Comparison of ENCODE assay signal across 9 cellular contexts in genomic region chr16:10039220-10040096, GRCh38.
A peak's percentile ranks its signal among the peaks of the same experiment; 100 is the strongest.
DNase-seq lines count a peak whose midpoint lies in the region; ATAC-seq and TF ChIP-seq lines count a peak whose summit lies in the region.
"Had no signal": no experiment of that assay in that cellular context is flagged by ENCODE, and none has a peak within 500 bp of the region (broad histone marks: within the 10 kb centered on the region; RNA-seq: fewer than 3 reads in every experiment).

No MANE protein-coding gene starts in this region.

- peaks cover 0 to 2% of the 10 kb centered on the region in 2 experiments; a peak in 2 of 5 replicates for H3K9me3 Mint-ChIP-seq in H9

- H3K27me3 ChIP-seq in A673 (replicated peaks; ENCODE audit: insufficient read depth, low read depth, low read length, poor library complexity) (no peaks in the 10 kb centered on the region), H9 (ENCODE audit: insufficient read depth, low read length) (no peaks in the 10 kb centered on the region), left lung (peaks cover 0 to 25% of the 10 kb centered on the region in 2 donors), SJCRH30 (no peaks in the 10 kb centered on the region)

- H3K36me3 Mint-ChIP-seq in H9 (ENCODE audit: insufficient read depth in 1 of 3, low read depth in 3 of 3), result no peaks in the 10 kb centered on the region; a peak in 1 of 7 replicates

- no peak overlapping the region for H2BK20ac ChIP-seq in H9 (ENCODE audit: low read depth, low read length, poor library complexity, severe bottlenecking)

- peak overlapping the region in 1 of 2 experiments; percentile 80; a peak in 4 of 5 replicates for H3K4me3 Mint-ChIP-seq in H9

- no peak overlapping the region for H3K18ac ChIP-seq in H9 (ENCODE audit: insufficient read length, low read depth, low read length)

- no peak overlapping the region for H2BK12ac ChIP-seq in H9 (ENCODE audit: insufficient read length, low read depth, low read length)

- H3K36me3 ChIP-seq in A673 (ENCODE audit: insufficient read depth, low read length, poor library complexity, severe bottlenecking) (no peaks in the 10 kb centered on the region), left lung (no peaks in the 10 kb centered on the region), SJCRH30 (no peaks in the 10 kb centered on the region)

- H3K9me3 ChIP-seq in A673 (ENCODE audit: low read depth, low read length, poor library complexity, severe bottlenecking) (no peaks in the 10 kb centered on the region), H9 (ENCODE audit: control insufficient read depth, low read depth, low read length) (no peaks in the 10 kb centered on the region), left lung (no peaks in the 10 kb centered on the region), SJCRH30 (replicated peaks) (no peaks in the 10 kb centered on the region)

- no peak overlapping the region for H3T11ph ChIP-seq in H9 (ENCODE audit: low read length)

- no peak overlapping the region for H3K9ac ChIP-seq in H9 (ENCODE audit: extremely low read depth, insufficient read length, low read length)

- H3K56ac ChIP-seq in H9 (ENCODE audit: insufficient read length, low read depth, low read length), result no peak overlapping the region

- POLR2A ChIA-PET in A673 (lab: Charles Lee; ENCODE audit: low non-redundant PET) (no interaction called here), RWPE1 (lab: Yijun Ruan, JAX; ENCODE audit: low non-redundant PET) (no interaction called here)

- H3K27me3 Mint-ChIP-seq in H9 (ENCODE audit: low read depth), result peaks cover 1% of the 10 kb centered on the region

- H4K8ac ChIP-seq in H9 (replicated peaks; ENCODE audit: insufficient read length, low read depth, low read length), result no peak overlapping the region

- H3K4me3 ChIP-seq in A673 (ENCODE audit: low read depth, low read length, poor library complexity, severe bottlenecking), result no peak overlapping the region
- no peak overlapping the region for H3K4me3 ChIP-seq in left lung
- H3K4me3 ChIP-seq in SJCRH30, result no peak overlapping the region

- H2BK5ac ChIP-seq in H9 (ENCODE audit: insufficient read length, low read length), result no peak overlapping the region

- WGBS in H9 (ENCODE audit: extremely low coverage, insufficient read length, low lambda C conversion rate), result no CpG with 5 or more reads among the region's 28 CpGs

- BruUV-seq in A673 (replicated peaks; lab: Mats Ljungman, UMichigan), result no TSS peak

- no peaks in the 10 kb centered on the region for H3K79me2 ChIP-seq in H9 (ENCODE audit: insufficient read depth, low read length)

- H3K4me1 Mint-ChIP-seq in H9, result peaks cover 8 to 10% of the 10 kb centered on the region in 2 experiments

- H3K27ac ChIP-seq in A673 (ENCODE audit: low read depth, low read length, poor library complexity, severe bottlenecking), result no peak overlapping the region
- H3K27ac ChIP-seq in H9 (ENCODE audit: insufficient read length, low read depth, low read length), result no peak overlapping the region
- H3K27ac ChIP-seq in cingulate gyrus (ENCODE audit: low read depth, low read length), result peak overlapping the region; percentile 72
- no peak overlapping the region for H3K27ac ChIP-seq in left lung
- no peak overlapping the region for H3K27ac ChIP-seq in RWPE1
- no peak overlapping the region for H3K27ac ChIP-seq in SJCRH30

- H3K79me1 ChIP-seq in H9 (ENCODE audit: insufficient read depth, low read depth, low read length, poor library complexity, severe bottlenecking), result no peaks in the 10 kb centered on the region

- H4K5ac ChIP-seq in H9 (ENCODE audit: insufficient read length, low read depth, low read length), result no peak overlapping the region

- CTCF ChIA-PET in A673 (lab: Charles Lee), result no interaction called here
- CTCF ChIA-PET in RWPE1 (lab: Yijun Ruan, JAX), result no interaction called here

- H3K14ac ChIP-seq in H9 (ENCODE audit: insufficient read depth, low read length), result no peak overlapping the region

- peak; percentile 27 for DNase-seq in A673 (ENCODE audit: low spot score)
- DNase-seq in H9, result peak; percentile 74
- DNase-seq in left lung, result no peak
- no peak for DNase-seq in RWPE1 (ENCODE audit: low spot score)
- DNase-seq in SJCRH30, result no peak
- DNase-seq: stimulated activated CD4-positive, alpha-beta T cell treated with anti-CD3 and anti-CD28 coated beads, Interleukin-2, amount 100 ng/mL, for 48 hours had no signal

- no peaks in the 10 kb centered on the region for H3K4me1 ChIP-seq in A673 (ENCODE audit: insufficient read depth, low read length, poor library complexity, severe bottlenecking)
- no peaks in the 10 kb centered on the region; the same call in 1 of the 2 replicates for H3K4me1 ChIP-seq in H9 (ENCODE audit: insufficient read depth, low read length)
- H3K4me1 ChIP-seq in left lung, result no peaks in the 10 kb centered on the region
- no peaks in the 10 kb centered on the region for H3K4me1 ChIP-seq in SJCRH30

- H4K20me1 ChIP-seq in H9 (ENCODE audit: control insufficient read depth, insufficient read depth, insufficient read length), result no peaks in the 10 kb centered on the region

- ATAC-seq in left lung (peak; percentile 34), GM18861 (IDR thresholded peaks at IDR 0.05; ENCODE audit: unreplicated experiment) (no peak), HG02885 (IDR thresholded peaks at IDR 0.05; ENCODE audit: poor library complexity, unreplicated experiment) (no peak)

- H3K27ac Mint-ChIP-seq in H9, result peak overlapping the region in 1 of 3 experiments; percentile 17; a peak in 2 of 7 replicates

- H2AFZ ChIP-seq in H9 (ENCODE audit: low read length), result no peak overlapping the region

- no peak overlapping the region for H2BK120ac ChIP-seq in H9 (ENCODE audit: low read depth, low read length, poor library complexity, severe bottlenecking)

- no peak overlapping the region for H2AK5ac ChIP-seq in H9 (ENCODE audit: insufficient read length, low read length)

- peaks cover 8% of the 10 kb centered on the region for H3K23me2 ChIP-seq in H9 (ENCODE audit: insufficient read length, low read depth, low read length, poor library complexity, severe bottlenecking)

- H4K91ac ChIP-seq in H9 (ENCODE audit: insufficient read length, low read depth, low read length), result no peak overlapping the region

- TF ChIP-seq CTCF in A673 (conservative IDR thresholded peaks at IDR 0.05; ENCODE audit: low read depth, low read length) (0 out of 2 replicates have a peak, but pooled peaks have one; percentile 21), H9 (conservative IDR thresholded peaks at IDR 0.05) (peak; percentile 46), left lung (IDR thresholded peaks at IDR 0.05) (no peak), RWPE1 (conservative IDR thresholded peaks at IDR 0.05; ENCODE audit: low read depth) (no peak)

- H3K4ac ChIP-seq in H9 (ENCODE audit: low read depth, low read length), result no peak overlapping the region

- peak overlapping the region; percentile 68 for H3K4me2 ChIP-seq in H9 (ENCODE audit: insufficient read depth, insufficient read length, low read length)

- H2BK15ac ChIP-seq in H9 (ENCODE audit: low read depth, low read length), result no peak overlapping the region

- no peak overlapping the region for H3K23ac ChIP-seq in H9 (ENCODE audit: insufficient read length, low read depth, low read length)

- intact Hi-C loops in A673 (cut with micrococcal nuclease; ENCODE audit: unreplicated experiment) (no loop called here), left lung (cut with DNase I) (no loop called here)

Comparison
In these comparisons a context has a peak if more than half of its experiments do, and no peak if none do; other contexts are left out.
1. DNase-seq: peak in A673 (single experiment) and H9 (single experiment); none in left lung (0 of 2), RWPE1 (single experiment) and SJCRH30 (0 of 2).
2. CTCF ChIP-seq: peak in A673 (single experiment) and H9 (single experiment); none in left lung (0 of 2) and RWPE1 (single experiment).